ENCODE assay signal across 21 cellular contexts in the genomic region with DNA sequence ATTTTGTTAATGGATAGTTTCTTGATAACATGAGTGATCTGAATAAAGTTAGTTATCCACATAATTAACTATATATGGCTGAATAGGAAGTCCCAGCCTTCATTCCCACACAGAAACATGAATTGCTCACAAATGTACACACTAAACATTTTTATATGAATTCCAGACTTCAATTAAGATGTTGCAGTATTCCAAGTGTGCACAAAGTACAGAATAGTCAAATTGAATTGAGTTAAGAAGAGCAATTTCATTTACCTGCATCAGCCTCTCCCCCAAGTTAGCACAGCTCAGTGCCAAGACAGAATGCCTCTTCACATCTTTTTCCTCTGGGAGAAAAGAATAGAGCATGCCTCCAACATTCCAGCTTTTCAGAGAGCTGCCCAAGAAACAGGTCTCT.
"Had no signal": no experiment of that assay in that cellular context is flagged by ENCODE, and none has a peak within 500 bp of the region (broad histone marks: within the 10 kb centered on the region; RNA-seq: fewer than 3 reads in every experiment).

No MANE protein-coding gene starts in this region.

- H3K4me3 Mint-ChIP-seq: immature natural killer cell, memory B cell, mesothelial cell of epicardium, nephron had no signal

- H3K27ac ChIP-seq: gastroesophageal sphincter, left ventricle myocardium inferior, lower lobe of right lung, stomach, thoracic aorta had no signal

- H3K27me3 Mint-ChIP-seq: memory B cell, progenitor cell of endocrine pancreas had no signal

- H3K36me3 ChIP-seq: gastroesophageal sphincter, left ventricle myocardium inferior, lower lobe of right lung, pancreas, stomach, thoracic aorta had no signal

- H3K4me1 ChIP-seq: gastroesophageal sphincter, left ventricle myocardium inferior, lower lobe of right lung, stomach had no signal

- H3K36me3 Mint-ChIP-seq: immature natural killer cell had no signal

- H3K4me3 ChIP-seq: gastroesophageal sphincter, left ventricle myocardium inferior, lower lobe of right lung, stomach, thoracic aorta had no signal

- H3K4me1 Mint-ChIP-seq: immature natural killer cell, nephron had no signal

- H3K27me3 ChIP-seq: gastroesophageal sphincter, pancreas, stomach had no signal

- H3K27ac Mint-ChIP-seq: immature natural killer cell, memory B cell, mesothelial cell of epicardium, nephron, progenitor cell of endocrine pancreas had no signal

- DNase-seq: effector memory CD4-positive, alpha-beta T cell; glutamatergic neuron; immature natural killer cell; left ventricle myocardium inferior; lower lobe of right lung; occipital lobe; right cardiac atrium; small intestine; stimulated activated CD4-positive, alpha-beta T cell treated with anti-CD3 and anti-CD28 coated beads, Interleukin-12 subunit alpha, Interleukin-12 subunit beta, amount 100 ng/mL, for 4 hours; stimulated activated naive CD4-positive, alpha-beta T cell; stomach; substantia nigra; trophoblast cell had no signal

- H3K9me3 ChIP-seq: gastroesophageal sphincter, lower lobe of right lung, pancreas, stomach, thoracic aorta had no signal

- ATAC-seq: esophagus mucosa, gastroesophageal sphincter, lower lobe of right lung, right cardiac atrium had no signal
